Comparison of ENCODE assay signal across 17 cellular contexts in genomic region chr5:74370168-74370567, GRCh38.
"Had no signal": no experiment of that assay in that cellular context is flagged by ENCODE, and none has a peak within 500 bp of the region (broad histone marks: within the 10 kb centered on the region; RNA-seq: fewer than 3 reads in every experiment).

No MANE protein-coding gene starts in this region.

- H3K27me3 Mint-ChIP-seq: type B pancreatic cell had no signal

- H3K27ac Mint-ChIP-seq: activated T-helper 1 cell treated with anti-CD3 and anti-CD28 coated beads, Interleukin-12 subunit alpha, Interleukin-12 subunit beta, Interleukin-2, Interleukin-4 antibody, amounts not matched to agents 30 ng/mL and 10 ng/mL and 1 ng/mL, durations not matched to agents 14 hours and 24 hours and 36 hours; immature natural killer cell; mesothelial cell of epicardium; T-helper 2 cell treated with Interferon-gamma antibody and Interleukin-4, amounts not matched to agents 5 μg/mL and 100 μg/mL, for 36 hours; type B pancreatic cell had no signal

- DNase-seq: activated naive CD4-positive, alpha-beta T cell treated with Interleukin-2 at 50 U/mL for 16 hours; effector CD4-positive, alpha-beta T cell; foreskin keratinocyte; immature natural killer cell; lower lobe of right lung; pancreas; small intestine; stimulated activated CD4-positive, alpha-beta T cell treated with anti-CD3 and anti-CD28 coated beads, Interleukin-4, amount 100 ng/mL, for 24 hours; stimulated activated naive CD4-positive, alpha-beta T cell treated with Interleukin-2 at 50 U/mL for 16 hours; substantia nigra had no signal

- FAIRE-seq: endothelial cell of umbilical vein, pancreas, small intestine had no signal

- H3K36me3 ChIP-seq: lower lobe of right lung, pancreas, right atrium auricular region had no signal

- H3K4me1 Mint-ChIP-seq: immature natural killer cell had no signal

- H3K27me3 ChIP-seq: foreskin keratinocyte, pancreas, right atrium auricular region had no signal

- H3K4me1 ChIP-seq: pancreas had no signal

- H3K36me3 Mint-ChIP-seq: immature natural killer cell, mesothelial cell of epicardium, type B pancreatic cell had no signal

- H3K9me3 Mint-ChIP-seq: activated T-helper 1 cell treated with anti-CD3 and anti-CD28 coated beads, Interleukin-12 subunit alpha, Interleukin-12 subunit beta, Interleukin-2, Interleukin-4 antibody, amounts not matched to agents 30 ng/mL and 10 ng/mL and 1 ng/mL, durations not matched to agents 14 hours and 24 hours and 36 hours; T-helper 2 cell treated with Interferon-gamma antibody and Interleukin-4, amounts not matched to agents 5 μg/mL and 100 μg/mL, for 36 hours had no signal

- H3K27ac ChIP-seq: foreskin keratinocyte, lower lobe of right lung, pancreas, right atrium auricular region had no signal

- H3K4me3 Mint-ChIP-seq: activated T-helper 1 cell treated with anti-CD3 and anti-CD28 coated beads, Interleukin-12 subunit alpha, Interleukin-12 subunit beta, Interleukin-2, Interleukin-4 antibody, amounts not matched to agents 30 ng/mL and 10 ng/mL and 1 ng/mL, durations not matched to agents 14 hours and 24 hours and 36 hours; immature natural killer cell; mesothelial cell of epicardium; neural crest cell; T-helper 2 cell treated with Interferon-gamma antibody and Interleukin-4, amounts not matched to agents 5 μg/mL and 100 μg/mL, for 36 hours; type B pancreatic cell had no signal

- ATAC-seq: foreskin keratinocyte, pancreas had no signal

- H3K4me3 ChIP-seq: lower lobe of right lung, pancreas, right atrium auricular region had no signal

- H3K9me3 ChIP-seq: lower lobe of right lung, pancreas had no signal
